39 cellular contexts compared by ENCODE assay signal in the genomic region with DNA sequence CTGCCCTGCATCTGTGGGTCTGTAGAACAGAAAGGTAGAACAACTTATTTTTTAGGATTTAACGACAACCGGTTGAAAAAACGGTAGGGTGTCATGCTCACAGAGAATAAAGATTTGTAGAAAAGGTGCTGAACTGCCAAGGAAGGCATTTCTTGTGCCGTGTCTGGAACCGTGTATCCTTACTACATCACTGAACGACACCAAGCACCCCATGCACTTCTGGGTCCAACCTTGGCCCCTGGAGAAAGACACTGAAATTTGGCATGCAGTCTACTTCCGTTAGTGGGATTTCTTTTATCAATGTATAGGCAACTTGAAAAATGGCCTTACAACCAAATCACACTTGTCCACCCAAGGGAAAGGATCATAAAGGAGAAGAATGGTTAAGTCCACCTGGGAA.
"Had no signal": no experiment of that assay in that cellular context is flagged by ENCODE, and none has a peak within 500 bp of the region (broad histone marks: within the 10 kb centered on the region; RNA-seq: fewer than 3 reads in every experiment).

No MANE protein-coding gene starts in this region.

- ATAC-seq: activated CD4-positive, alpha-beta T cell treated with anti-CD3 and anti-CD28 coated beads for 36 hours; activated CD4-positive, CD25-positive, alpha-beta regulatory T cell treated with anti-CD3 and anti-CD28 coated beads, Interleukin-2, amount 50 U/mL, for 24 hours; activated CD8-positive, alpha-beta memory T cell treated with anti-CD3 and anti-CD28 coated beads, Interleukin-2, amount 10 ng/mL, durations not matched to agents 7 days and 5 days; activated CD8-positive, alpha-beta T cell treated with anti-CD3 and anti-CD28 coated beads, Interleukin-2, amount 10 ng/mL, durations not matched to agents 7 days and 5 days; activated naive CD8-positive, alpha-beta T cell treated with anti-CD3 and anti-CD28 coated beads, Interleukin-2, amount 50 U/mL, for 24 hours had no signal

- DNase-seq: activated CD4-positive, alpha-beta memory T cell treated with anti-CD3 and anti-CD28 coated beads, Interleukin-2, amount 10 ng/mL, durations not matched to agents 7 days and 5 days; activated CD4-positive, alpha-beta T cell treated with anti-CD3 and anti-CD28 coated beads for 1 hour; activated CD4-positive, alpha-beta T cell treated with anti-CD3 and anti-CD28 coated beads for 36 hours; activated CD4-positive, alpha-beta T cell treated with anti-CD3 and anti-CD28 coated beads for 48 hours; activated CD4-positive, alpha-beta T cell treated with anti-CD3 and anti-CD28 coated beads, Interleukin-2, amount 10 ng/mL, durations not matched to agents 7 days and 5 days; activated CD4-positive, alpha-beta T cell treated with anti-CD3 and anti-CD28 coated beads, Interleukin-2, amount 50 U/mL, for 48 hours; activated CD4-positive, CD25-positive, alpha-beta regulatory T cell; activated CD8-positive, alpha-beta memory T cell treated with anti-CD3 and anti-CD28 coated beads for 24 hours; activated CD8-positive, alpha-beta memory T cell treated with anti-CD3 and anti-CD28 coated beads, Interleukin-2, amount 10 ng/mL, durations not matched to agents 7 days and 5 days; activated CD8-positive, alpha-beta memory T cell treated with anti-CD3 and anti-CD28 coated beads, Interleukin-2, amount 50 U/mL, for 48 hours; activated CD8-positive, alpha-beta T cell treated with anti-CD3 and anti-CD28 coated beads, Interleukin-2, amount 10 ng/mL, durations not matched to agents 7 days and 5 days; activated effector memory CD4-positive, alpha-beta T cell treated with Interleukin-2 at 50 U/mL for 16 hours; activated gamma-delta T cell; activated naive CD4-positive, alpha-beta T cell treated with anti-CD3 and anti-CD28 coated beads, Interleukin-2, amount 10 ng/mL, durations not matched to agents 7 days and 5 days; activated naive CD4-positive, alpha-beta T cell treated with Interleukin-2 at 50 U/mL for 16 hours; activated naive CD8-positive, alpha-beta T cell treated with anti-CD3 and anti-CD28 coated beads, Interleukin-2, amount 10 ng/mL, durations not matched to agents 7 days and 5 days; activated naive CD8-positive, alpha-beta T cell treated with anti-CD3 and anti-CD28 coated beads, Interleukin-2, amount 50 U/mL, for 24 hours; activated T-cell treated with anti-CD3 and anti-CD28 coated beads, Interleukin-2, amount 50 U/mL, for 24 hours; activated T-cell treated with anti-CD3 and anti-CD28 coated beads, Interleukin-2, amount 50 U/mL, for 48 hours; amygdala; anterior cingulate cortex; caudate nucleus; cerebellar nuclear complex; T-helper 1 cell; T-helper 2 cell; T-helper 9 cell had no signal

- H3K4me1 Mint-ChIP-seq: activated CD4-positive, alpha-beta memory T cell treated with anti-CD3 and anti-CD28 coated beads, Interleukin-2, amount 10 ng/mL, durations not matched to agents 7 days and 5 days; activated CD4-positive, alpha-beta T cell treated with anti-CD3 and anti-CD28 coated beads for 36 hours; activated CD4-positive, alpha-beta T cell treated with anti-CD3 and anti-CD28 coated beads, Interleukin-2, amount 10 ng/mL, durations not matched to agents 7 days and 5 days; activated CD8-positive, alpha-beta memory T cell treated with anti-CD3 and anti-CD28 coated beads, Interleukin-2, amount 10 ng/mL, durations not matched to agents 7 days and 5 days; activated naive CD4-positive, alpha-beta T cell treated with anti-CD3 and anti-CD28 coated beads, Interleukin-2, amount 10 ng/mL, durations not matched to agents 7 days and 5 days; activated naive CD4-positive, alpha-beta T cell treated with anti-CD3 and anti-CD28 coated beads, Interleukin-2, amount 50 U/mL, for 24 hours; activated naive CD8-positive, alpha-beta T cell treated with anti-CD3 and anti-CD28 coated beads, Interleukin-2, amount 50 U/mL, for 24 hours had no signal

- H3K9me3 Mint-ChIP-seq: activated CD4-positive, alpha-beta memory T cell treated with anti-CD3 and anti-CD28 coated beads, Interleukin-2, amount 10 ng/mL, durations not matched to agents 7 days and 5 days; activated CD4-positive, alpha-beta T cell treated with anti-CD3 and anti-CD28 coated beads, Interleukin-2, amount 10 ng/mL, durations not matched to agents 7 days and 5 days; activated naive CD4-positive, alpha-beta T cell treated with anti-CD3 and anti-CD28 coated beads, Interleukin-2, amount 10 ng/mL, durations not matched to agents 7 days and 5 days; activated naive CD4-positive, alpha-beta T cell treated with anti-CD3 and anti-CD28 coated beads, Interleukin-2, amount 50 U/mL, for 24 hours; activated naive CD8-positive, alpha-beta T cell treated with anti-CD3 and anti-CD28 coated beads, Interleukin-2, amount 10 ng/mL, durations not matched to agents 7 days and 5 days; activated naive CD8-positive, alpha-beta T cell treated with anti-CD3 and anti-CD28 coated beads, Interleukin-2, amount 50 U/mL, for 24 hours; activated T-cell treated with anti-CD3 and anti-CD28 coated beads, Interleukin-2, amount 50 U/mL, for 24 hours; activated T-helper 2 cell treated with anti-CD3 and anti-CD28 coated beads, Interferon-gamma antibody, Interleukin-2, Interleukin-4, amounts not matched to agents 10 μg/mL and 5 μg/mL and 100 μg/mL, durations not matched to agents 14 hours and 24 hours and 36 hours; central memory CD8-positive, alpha-beta T cell; T-helper 1 cell treated with Interleukin-12 subunit alpha and Interleukin-12 subunit beta and Interleukin-4 antibody, amounts not matched to agents 30 μg/mL and 1 μg/mL, for 36 hours; T-helper 2 cell treated with Interferon-gamma antibody and Interleukin-4, amounts not matched to agents 5 μg/mL and 100 μg/mL, for 36 hours had no signal

- H3K27me3 Mint-ChIP-seq: activated CD4-positive, alpha-beta memory T cell treated with anti-CD3 and anti-CD28 coated beads, Interleukin-2, amount 10 ng/mL, durations not matched to agents 7 days and 5 days; activated CD4-positive, alpha-beta T cell treated with anti-CD3 and anti-CD28 coated beads for 36 hours; activated CD4-positive, alpha-beta T cell treated with anti-CD3 and anti-CD28 coated beads, Interleukin-2, amount 10 ng/mL, durations not matched to agents 7 days and 5 days; activated CD8-positive, alpha-beta memory T cell treated with anti-CD3 and anti-CD28 coated beads, Interleukin-2, amount 10 ng/mL, durations not matched to agents 7 days and 5 days; activated naive CD4-positive, alpha-beta T cell treated with anti-CD3 and anti-CD28 coated beads, Interleukin-2, amount 10 ng/mL, durations not matched to agents 7 days and 5 days; activated naive CD4-positive, alpha-beta T cell treated with anti-CD3 and anti-CD28 coated beads, Interleukin-2, amount 50 U/mL, for 24 hours; activated naive CD8-positive, alpha-beta T cell; activated naive CD8-positive, alpha-beta T cell treated with anti-CD3 and anti-CD28 coated beads, Interleukin-2, amount 10 ng/mL, durations not matched to agents 7 days and 5 days; activated naive CD8-positive, alpha-beta T cell treated with anti-CD3 and anti-CD28 coated beads, Interleukin-2, amount 50 U/mL, for 24 hours; activated T-cell treated with anti-CD3 and anti-CD28 coated beads, Interleukin-2, amount 50 U/mL, for 24 hours; brain; central memory CD8-positive, alpha-beta T cell had no signal

- H3K4me3 Mint-ChIP-seq: activated CD4-positive, alpha-beta memory T cell treated with anti-CD3 and anti-CD28 coated beads, Interleukin-2, amount 10 ng/mL, durations not matched to agents 7 days and 5 days; activated CD4-positive, alpha-beta T cell treated with anti-CD3 and anti-CD28 coated beads for 36 hours; activated CD4-positive, alpha-beta T cell treated with anti-CD3 and anti-CD28 coated beads, Interleukin-2, amount 10 ng/mL, durations not matched to agents 7 days and 5 days; activated CD8-positive, alpha-beta memory T cell treated with anti-CD3 and anti-CD28 coated beads, Interleukin-2, amount 10 ng/mL, durations not matched to agents 7 days and 5 days; activated CD8-positive, alpha-beta T cell treated with anti-CD3 and anti-CD28 coated beads, Interleukin-2, amount 10 ng/mL, durations not matched to agents 7 days and 5 days; activated naive CD4-positive, alpha-beta T cell treated with anti-CD3 and anti-CD28 coated beads, Interleukin-2, amount 10 ng/mL, durations not matched to agents 7 days and 5 days; activated naive CD4-positive, alpha-beta T cell treated with anti-CD3 and anti-CD28 coated beads, Interleukin-2, amount 50 U/mL, for 24 hours; activated naive CD8-positive, alpha-beta T cell; activated naive CD8-positive, alpha-beta T cell treated with anti-CD3 and anti-CD28 coated beads, Interleukin-2, amount 10 ng/mL, durations not matched to agents 7 days and 5 days; activated naive CD8-positive, alpha-beta T cell treated with anti-CD3 and anti-CD28 coated beads, Interleukin-2, amount 50 U/mL, for 24 hours; activated T-cell treated with anti-CD3 and anti-CD28 coated beads, Interleukin-2, amount 50 U/mL, for 24 hours; brain; central memory CD8-positive, alpha-beta T cell; T-helper 1 cell treated with Interleukin-12 subunit alpha and Interleukin-12 subunit beta and Interleukin-4 antibody, amounts not matched to agents 30 μg/mL and 1 μg/mL, for 36 hours; T-helper 2 cell treated with Interferon-gamma antibody and Interleukin-4, amounts not matched to agents 5 μg/mL and 100 μg/mL, for 36 hours had no signal

- H3K4me3 ChIP-seq: ascending aorta, cardiac muscle cell had no signal

- FAIRE-seq: bronchial epithelial cell, TTC549 had no signal

- H3K27ac Mint-ChIP-seq: activated CD4-positive, alpha-beta memory T cell treated with anti-CD3 and anti-CD28 coated beads, Interleukin-2, amount 10 ng/mL, durations not matched to agents 7 days and 5 days; activated CD4-positive, alpha-beta T cell treated with anti-CD3 and anti-CD28 coated beads for 36 hours; activated CD4-positive, alpha-beta T cell treated with anti-CD3 and anti-CD28 coated beads, Interleukin-2, amount 10 ng/mL, durations not matched to agents 7 days and 5 days; activated CD8-positive, alpha-beta memory T cell treated with anti-CD3 and anti-CD28 coated beads, Interleukin-2, amount 10 ng/mL, durations not matched to agents 7 days and 5 days; activated CD8-positive, alpha-beta T cell treated with anti-CD3 and anti-CD28 coated beads, Interleukin-2, amount 10 ng/mL, durations not matched to agents 7 days and 5 days; activated naive CD4-positive, alpha-beta T cell treated with anti-CD3 and anti-CD28 coated beads, Interleukin-2, amount 10 ng/mL, durations not matched to agents 7 days and 5 days; activated naive CD4-positive, alpha-beta T cell treated with anti-CD3 and anti-CD28 coated beads, Interleukin-2, amount 50 U/mL, for 24 hours; activated naive CD8-positive, alpha-beta T cell; activated naive CD8-positive, alpha-beta T cell treated with anti-CD3 and anti-CD28 coated beads, Interleukin-2, amount 10 ng/mL, durations not matched to agents 7 days and 5 days; activated naive CD8-positive, alpha-beta T cell treated with anti-CD3 and anti-CD28 coated beads, Interleukin-2, amount 50 U/mL, for 24 hours; activated T-cell treated with anti-CD3 and anti-CD28 coated beads, Interleukin-2, amount 50 U/mL, for 24 hours; activated T-helper 2 cell treated with anti-CD3 and anti-CD28 coated beads, Interferon-gamma antibody, Interleukin-2, Interleukin-4, amounts not matched to agents 10 μg/mL and 5 μg/mL and 100 μg/mL, durations not matched to agents 14 hours and 24 hours and 36 hours; brain; T-helper 1 cell treated with Interleukin-12 subunit alpha and Interleukin-12 subunit beta and Interleukin-4 antibody, amounts not matched to agents 30 μg/mL and 1 μg/mL, for 36 hours; T-helper 2 cell treated with Interferon-gamma antibody and Interleukin-4, amounts not matched to agents 5 μg/mL and 100 μg/mL, for 36 hours had no signal

- H3K27me3 ChIP-seq: ascending aorta, cardiac muscle cell had no signal

- H3K9me3 ChIP-seq: ascending aorta had no signal

- H3K4me1 ChIP-seq: ascending aorta had no signal

- H3K27ac ChIP-seq: ascending aorta, cardiac muscle cell, VCaP had no signal
